ENCODE assay signal across 20 cellular contexts in the genomic region with DNA sequence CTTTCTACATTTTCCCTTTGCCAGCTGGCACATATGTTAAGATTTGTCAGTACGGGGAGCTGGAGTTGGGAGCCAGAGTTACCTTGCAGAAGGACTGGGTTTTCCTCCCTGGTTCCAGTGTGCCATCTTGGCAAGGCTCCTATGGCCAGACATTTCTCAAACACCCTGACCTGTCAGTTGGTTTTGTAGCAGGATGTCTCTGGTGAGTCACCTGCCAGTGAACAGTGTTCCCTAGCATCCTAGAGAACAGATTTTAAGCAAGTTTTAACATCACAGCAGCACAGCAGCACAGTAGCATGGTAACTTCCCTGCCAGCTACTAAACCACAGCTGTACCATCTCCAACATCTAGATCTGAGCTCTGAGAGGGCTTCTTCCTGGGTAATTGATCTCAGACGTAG.
"Had no signal": no experiment of that assay in that cellular context is flagged by ENCODE, and none has a peak within 500 bp of the region (broad histone marks: within the 10 kb centered on the region; RNA-seq: fewer than 3 reads in every experiment).

No MANE protein-coding gene starts in this region.

- ATAC-seq: activated CD8-positive, alpha-beta T cell treated with anti-CD3 and anti-CD28 coated beads, Interleukin-2, amount 10 ng/mL, durations not matched to agents 7 days and 5 days; body of pancreas; mucosa of descending colon; naive thymus-derived CD4-positive, alpha-beta T cell; psoas muscle; right cardiac atrium had no signal

- H3K4me3 Mint-ChIP-seq: activated CD4-positive, alpha-beta T cell treated with anti-CD3 and anti-CD28 coated beads, Interleukin-2, amount 10 ng/mL, durations not matched to agents 24 days and 14 days; activated CD8-positive, alpha-beta T cell treated with anti-CD3 and anti-CD28 coated beads, Interleukin-2, amount 10 ng/mL, durations not matched to agents 7 days and 5 days; activated naive CD4-positive, alpha-beta T cell treated with anti-CD3 and anti-CD28 coated beads for 36 hours; activated T-cell treated with anti-CD3 and anti-CD28 coated beads, Interleukin-2, amount 50 U/mL, for 24 hours; endodermal cell; immature natural killer cell; naive thymus-derived CD4-positive, alpha-beta T cell; neural progenitor cell had no signal

- H3K27ac ChIP-seq: body of pancreas, colonic mucosa, neural progenitor cell, psoas muscle, tibial artery had no signal

- H3K4me1 ChIP-seq: colonic mucosa, psoas muscle had no signal

- H3K36me3 Mint-ChIP-seq: neural progenitor cell had no signal

- H3K36me3 ChIP-seq: colonic mucosa, neural progenitor cell, tibial artery had no signal

- H3K4me1 Mint-ChIP-seq: activated CD4-positive, alpha-beta T cell treated with anti-CD3 and anti-CD28 coated beads, Interleukin-2, amount 10 ng/mL, durations not matched to agents 24 days and 14 days; endodermal cell; immature natural killer cell; naive thymus-derived CD4-positive, alpha-beta T cell had no signal

- DNase-seq: activated CD4-positive, alpha-beta T cell treated with anti-CD3 and anti-CD28 coated beads, Interleukin-2, amount 10 ng/mL, durations not matched to agents 24 days and 14 days; activated CD8-positive, alpha-beta T cell treated with anti-CD3 and anti-CD28 coated beads, Interleukin-2, amount 10 ng/mL, durations not matched to agents 7 days and 5 days; activated naive CD4-positive, alpha-beta T cell treated with anti-CD3 and anti-CD28 coated beads for 36 hours; activated T-cell treated with anti-CD3 and anti-CD28 coated beads, Interleukin-2, amount 50 U/mL, for 24 hours; body of pancreas; central memory CD4-positive, alpha-beta T cell; colonic mucosa; endodermal cell; immature natural killer cell; mesenchymal stem cell; mucosa of descending colon; naive thymus-derived CD4-positive, alpha-beta T cell; psoas muscle; right cardiac atrium; stimulated activated CD4-positive, alpha-beta T cell treated with anti-CD3 and anti-CD28 coated beads, Interleukin-2, amount 100 ng/mL, for 24 hours; stimulated activated naive CD4-positive, alpha-beta T cell treated with Interleukin-2 at 50 U/mL for 16 hours; substantia nigra; tibial artery had no signal

- H3K9me3 Mint-ChIP-seq: activated CD4-positive, alpha-beta T cell treated with anti-CD3 and anti-CD28 coated beads, Interleukin-2, amount 10 ng/mL, durations not matched to agents 24 days and 14 days; activated T-helper 2 cell treated with anti-CD3 and anti-CD28 coated beads, Interferon-gamma antibody, Interleukin-2, Interleukin-4, amounts not matched to agents 10 μg/mL and 5 μg/mL and 100 μg/mL, durations not matched to agents 14 hours and 24 hours and 36 hours had no signal

- H3K4me3 ChIP-seq: body of pancreas, colonic mucosa, mucosa of descending colon, neural progenitor cell, psoas muscle, tibial artery had no signal

- H3K4me2 ChIP-seq: neural progenitor cell had no signal

- H3K9me3 ChIP-seq: body of pancreas, colonic mucosa, mucosa of descending colon, psoas muscle, tibial artery had no signal

- H3K27ac Mint-ChIP-seq: activated CD4-positive, alpha-beta T cell treated with anti-CD3 and anti-CD28 coated beads, Interleukin-2, amount 10 ng/mL, durations not matched to agents 24 days and 14 days; activated CD8-positive, alpha-beta T cell treated with anti-CD3 and anti-CD28 coated beads, Interleukin-2, amount 10 ng/mL, durations not matched to agents 7 days and 5 days; activated naive CD4-positive, alpha-beta T cell treated with anti-CD3 and anti-CD28 coated beads for 36 hours; activated T-cell treated with anti-CD3 and anti-CD28 coated beads, Interleukin-2, amount 50 U/mL, for 24 hours; activated T-helper 2 cell treated with anti-CD3 and anti-CD28 coated beads, Interferon-gamma antibody, Interleukin-2, Interleukin-4, amounts not matched to agents 10 μg/mL and 5 μg/mL and 100 μg/mL, durations not matched to agents 14 hours and 24 hours and 36 hours; endodermal cell; immature natural killer cell; naive thymus-derived CD4-positive, alpha-beta T cell; neural progenitor cell had no signal

- H2AFZ ChIP-seq: neural progenitor cell had no signal

- H3K27me3 Mint-ChIP-seq: activated T-cell treated with anti-CD3 and anti-CD28 coated beads, Interleukin-2, amount 50 U/mL, for 24 hours; naive thymus-derived CD4-positive, alpha-beta T cell had no signal

- H3K27me3 ChIP-seq: body of pancreas, colonic mucosa, neural progenitor cell, tibial artery had no signal
